8 cellular contexts compared by ENCODE assay signal in the genomic region with DNA sequence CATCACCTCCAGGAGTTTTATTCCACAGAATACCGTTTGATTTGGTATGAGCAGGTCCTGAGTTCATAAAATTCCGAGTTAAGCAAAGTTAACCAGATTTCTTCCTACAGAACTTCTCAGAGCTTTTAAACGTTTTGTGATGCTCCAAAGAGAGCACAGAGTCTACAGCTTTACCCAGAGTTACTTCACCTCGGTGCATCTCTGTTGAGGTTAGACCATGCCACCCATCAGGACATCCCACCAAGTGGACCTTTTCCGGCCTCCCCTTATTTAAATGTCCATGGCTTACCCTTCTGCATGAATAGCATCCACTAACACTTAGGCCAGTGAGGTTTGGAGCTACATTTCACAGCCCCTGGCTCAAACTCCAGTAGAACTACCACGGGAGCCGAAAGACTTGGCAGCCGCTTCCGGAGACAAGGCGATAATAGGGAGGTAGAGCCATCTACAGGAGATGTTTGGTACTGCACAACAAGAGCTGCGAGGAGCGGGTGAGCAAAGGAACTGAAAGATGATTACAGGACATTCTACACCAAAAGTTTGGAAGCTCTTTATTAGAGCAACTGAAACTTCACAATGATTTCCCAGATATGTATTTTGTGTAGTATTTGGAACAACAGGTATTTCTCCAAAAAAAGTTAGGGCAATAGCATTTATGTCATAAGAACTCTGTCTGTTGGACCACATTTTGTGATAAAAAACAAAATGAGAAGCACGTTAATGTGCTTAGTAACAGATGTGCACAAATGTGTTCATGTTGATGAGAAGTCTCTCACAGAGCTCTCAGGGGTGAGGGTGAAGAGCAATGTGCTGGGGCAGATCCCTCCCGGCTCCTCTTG.
DNase-seq lines count a peak whose midpoint lies in the region; ATAC-seq and TF ChIP-seq lines count a peak whose summit lies in the region.

No MANE protein-coding gene starts in this region.

- H3K36me3 ChIP-seq in esophagus squamous epithelium, result no peaks in the 10 kb centered on the region
- no peaks in the 10 kb centered on the region for H3K36me3 ChIP-seq in uterus

- H3K4me1 ChIP-seq in esophagus squamous epithelium (no peaks in the 10 kb centered on the region), uterus (no peaks in the 10 kb centered on the region)

- no peak overlapping the region for H3K27ac Mint-ChIP-seq in nephron

- H3K4me1 Mint-ChIP-seq in nephron, result peaks cover 10% of the 10 kb centered on the region

- TF ChIP-seq POLR2A in esophagus squamous epithelium (IDR thresholded peaks at IDR 0.05) (no peak), uterus (IDR thresholded peaks at IDR 0.05) (no peak)

- intact Hi-C loops in esophagus squamous epithelium (cut with DNase I), result no loop called here
- intact Hi-C loops in uterus (cut with DNase I; ENCODE audit: low total_unique reads), result no loop called here

- H3K27me3 ChIP-seq in esophagus squamous epithelium (peaks cover 0 to 43% (median 0%) of the 10 kb centered on the region in 4 donors), uterus (no peaks in the 10 kb centered on the region)

- no peaks in the 10 kb centered on the region for H3K9me3 ChIP-seq in esophagus squamous epithelium
- H3K9me3 ChIP-seq in uterus, result no peaks in the 10 kb centered on the region

- no peaks in the 10 kb centered on the region for H3K36me3 Mint-ChIP-seq in nephron (ENCODE audit: low read depth)

- peak in 5 of 6 experiments; percentile 62 to 82 (median 71) for TF ChIP-seq CTCF in esophagus squamous epithelium (IDR thresholded peaks at IDR 0.05)
- peak; percentile 93 to 96 (median 96) for TF ChIP-seq CTCF in nephron (IDR thresholded peaks at IDR 0.05; ENCODE audit: unreplicated experiment in 3 of 3)
- TF ChIP-seq CTCF in uterus (IDR thresholded peaks at IDR 0.05), result peak; percentile 60 to 65 (median 62)

- H3K4me3 ChIP-seq in esophagus squamous epithelium (no peak overlapping the region), uterus (no peak overlapping the region)

- WGBS in esophagus squamous epithelium, 2 donors, result 38 to 46% methylated on average over 12 of the region's 14 CpGs

- H3K4me3 Mint-ChIP-seq in nephron, result no peak overlapping the region

- DNase-seq in DMS53 (lab: John Stamatoyannopoulos, UW) (peak; percentile 83), HS-5 (ENCODE audit: low read depth) (peak; percentile 43), NOMO-1 (lab: John Stamatoyannopoulos, UW; ENCODE audit: unreplicated experiment in 2 of 2) (peak; percentile 64 to 66), activated T-cell treated with anti-CD3 and anti-CD28 coated beads for 1 hour (ENCODE audit: low read depth) (peak; percentile 23), esophagus squamous epithelium (lab: John Stamatoyannopoulos, UW) (no peak), uterus (peak; percentile 54 to 55)

- H3K27me3 Mint-ChIP-seq in nephron (ENCODE audit: low read depth), result peaks cover 60% of the 10 kb centered on the region

- peak; percentile 90 for ATAC-seq in GM21381 (IDR thresholded peaks at IDR 0.05; ENCODE audit: unreplicated experiment)

- H3K27ac ChIP-seq in esophagus squamous epithelium, result no peak overlapping the region
- no peak overlapping the region for H3K27ac ChIP-seq in uterus

- H3K9me3 Mint-ChIP-seq in nephron, result no peaks in the 10 kb centered on the region
